1 cellular context compared by ENCODE assay signal in genomic region chr14:87994974-87995373, GRCh38.
TF ChIP-seq lines count a peak whose summit lies in the region.

No MANE protein-coding gene starts in this region.

TF ChIP-seq in GM12878, 131 proteins besides CTCF, POLR2A, EP300 and RAD21 (continued from another document):
- TF ChIP-seq PML (IDR thresholded peaks at IDR 0.05; ENCODE audit: low read length) = peak; percentile 83
- peak; percentile 19; the same call in 1 of the 2 replicates for TF ChIP-seq BMI1 (IDR thresholded peaks at IDR 0.05; ENCODE audit: borderline replicate concordance)
- no peak for TF ChIP-seq ESRRA (IDR thresholded peaks at IDR 0.05; ENCODE audit: low read length)
- TF ChIP-seq POLR2AphosphoS5 (IDR thresholded peaks at IDR 0.05; ENCODE audit: low read length) = peak; percentile 84
- no peak for TF ChIP-seq MEF2A (IDR thresholded peaks at IDR 0.05; ENCODE audit: insufficient read depth, low read depth, low read length)
- TF ChIP-seq PBX3 (IDR thresholded peaks at IDR 0.05; ENCODE audit: insufficient replicate concordance, low read depth, low read length) = no peak
- peak; percentile 6; the same call in 1 of the 2 replicates for TF ChIP-seq ATF3 (IDR thresholded peaks at IDR 0.05; ENCODE audit: borderline replicate concordance, extremely low read depth, low read depth, low read length)
